ENCODE assay signal across 10 cellular contexts in genomic region chr2:221896505-221897151, GRCh38.
DNase-seq lines count a peak whose midpoint lies in the region; ATAC-seq, FAIRE-seq and TF ChIP-seq lines count a peak whose summit lies in the region.
"Had no signal": no experiment of that assay in that cellular context is flagged by ENCODE, and none has a peak within 500 bp of the region (broad histone marks: within the 10 kb centered on the region; RNA-seq: fewer than 3 reads in every experiment).

No MANE protein-coding gene starts in this region.

- H2BK20ac ChIP-seq in IMR-90 (ENCODE audit: low read depth, low read length), result no peak overlapping the region

- H3K9me3 ChIP-seq in IMR-90 (ENCODE audit: control insufficient read depth, insufficient read depth, low read length), result 0 out of 2 replicates have a peak, but pooled peaks cover 2% of the 10 kb centered on the region
- H3K9me3 ChIP-seq: pancreas had no signal

- CTCF ChIA-PET in IMR-90 (lab: Yijun Ruan, JAX), result no interaction called here

- no peak for TF ChIP-seq CTCF in IMR-90 (conservative IDR thresholded peaks at IDR 0.05; ENCODE audit: low read depth, low read length)
- TF ChIP-seq CTCF in astrocyte of the spinal cord (IDR thresholded peaks at IDR 0.05; ENCODE audit: low read depth, low read length), result no peak

- TF ChIP-seq POLR2A in IMR-90 (IDR thresholded peaks at IDR 0.05; ENCODE audit: low read depth, low read length) (no peak), GM12891 (IDR thresholded peaks at IDR 0.05; ENCODE audit: low read depth, low read length) (no peak)

- FAIRE-seq in GM12891 (lab: Jason Lieb, UNC), result no peak
- FAIRE-seq: pancreas had no signal

- H3K27me3 ChIP-seq in IMR-90 (ENCODE audit: control insufficient read depth, insufficient read depth, low read length), result no peaks in the 10 kb centered on the region
- H3K27me3 ChIP-seq: pancreas had no signal

- H3K4me3 ChIP-seq in IMR-90 (ENCODE audit: insufficient read depth, low read depth, low read length), result no peak overlapping the region
- H3K4me3 ChIP-seq in astrocyte of the spinal cord (ENCODE audit: low read depth, low read length), result no peak overlapping the region
- H3K4me3 ChIP-seq: pancreas had no signal

- DNase-seq in IMR-90, result peak; percentile 53
- DNase-seq in astrocyte of the spinal cord (ENCODE audit: low read depth, low spot score), result peak; percentile 85
- DNase-seq in islet precursor cell, result peak; percentile 58
- peak; percentile 72 for DNase-seq in stromal cell of bone marrow (ENCODE audit: low read depth)
- DNase-seq in GM12891 (ENCODE audit: insufficient read length, low spot score), result no peak
- no peak for DNase-seq in activated effector memory CD4-positive, alpha-beta T cell treated with anti-CD3 and anti-CD28 coated beads, Interleukin-2, amount 50 U/mL, for 16 hours
- DNase-seq: activated B cell treated with CpG ODN at 0.5 μM for 24 hours, pancreas had no signal

- ATAC-seq in IMR-90 (ENCODE audit: low read depth) (no peak), HG03439 (IDR thresholded peaks at IDR 0.05; ENCODE audit: unreplicated experiment) (no peak), GM18907 (IDR thresholded peaks at IDR 0.05; ENCODE audit: unreplicated experiment) (no peak)

- 50% methylated on average over 2 of the region's 10 CpGs; no CpG with 5 or more reads in 1 of the 2 experiments for WGBS in IMR-90 (ENCODE audit: extremely low coverage in 2 of 2, insufficient read length in 1 of 2), 2 experiments

- H3K14ac ChIP-seq in IMR-90 (replicated peaks; ENCODE audit: low read depth, low read length), result no peak overlapping the region

- H4K5ac ChIP-seq in IMR-90 (ENCODE audit: low read depth, low read length), result no peak overlapping the region

- no peak overlapping the region for H2BK15ac ChIP-seq in IMR-90 (ENCODE audit: low read depth, low read length)

- H3K36me3 ChIP-seq in IMR-90 (ENCODE audit: control insufficient read depth, insufficient read depth, low read length), result no peaks in the 10 kb centered on the region
- H3K36me3 ChIP-seq: pancreas had no signal

- in situ Hi-C loops in IMR-90 (cut with MboI; ENCODE audit: low sequenced_read_pairs) (no loop called here), astrocyte of the spinal cord (cut with HindIII; ENCODE audit: low sequenced_read_pairs) (no loop called here)

- no peak overlapping the region for H4K91ac ChIP-seq in IMR-90 (ENCODE audit: insufficient read depth, low read depth, low read length)

- no peaks in the 10 kb centered on the region for H3K9me1 ChIP-seq in IMR-90 (ENCODE audit: insufficient read depth, low read length)

- no peak overlapping the region for H4K8ac ChIP-seq in IMR-90 (ENCODE audit: low read depth in 2 of 2, low read length in 2 of 2)

- no peaks in the 10 kb centered on the region for H4K20me1 ChIP-seq in IMR-90 (ENCODE audit: insufficient read depth, low read length)

- no peak overlapping the region for H3K27ac ChIP-seq in IMR-90 (ENCODE audit: insufficient read depth, low read length)
- H3K27ac ChIP-seq: pancreas had no signal

- no peak overlapping the region for H3K4ac ChIP-seq in IMR-90 (ENCODE audit: low read depth, low read length)

- H2AK9ac ChIP-seq in IMR-90 (replicated peaks; ENCODE audit: low read depth, low read length, poor library complexity), result no peak overlapping the region

- H3K23ac ChIP-seq in IMR-90 (ENCODE audit: low read depth, low read length), result no peak overlapping the region

- no peak overlapping the region for H3K56ac ChIP-seq in IMR-90 (ENCODE audit: extremely low read depth, insufficient read depth, low read length)

- intact Hi-C loops in IMR-90 (cut with micrococcal nuclease), result no loop called here

- no peak overlapping the region for H3K4me2 ChIP-seq in IMR-90 (ENCODE audit: low read depth, low read length)

- POLR2A ChIA-PET in IMR-90 (lab: Charles Lee; ENCODE audit: unreplicated experiment), result interaction anchor here (0.6 kb wide), 1 partner anchor 84 kb away, joined by 3 read pairs; no protein-coding TSS in a partner anchor

- H3K18ac ChIP-seq in IMR-90 (ENCODE audit: low read depth, low read length), result no peak overlapping the region

- H3K4me1 ChIP-seq in IMR-90 (ENCODE audit: control insufficient read depth, insufficient read depth, low read length), result no peaks in the 10 kb centered on the region; the same call in 1 of the 2 replicates
- H3K4me1 ChIP-seq: pancreas had no signal

- no peak overlapping the region for H2AFZ ChIP-seq in IMR-90 (replicated peaks; ENCODE audit: low read length, poor library complexity)

- TF ChIP-seq RAD21 in IMR-90 (IDR thresholded peaks at IDR 0.05; ENCODE audit: low read length), result no peak

- H2AK5ac ChIP-seq in IMR-90 (ENCODE audit: low read depth, low read length), result no peak overlapping the region

- no peak overlapping the region for H3K9ac ChIP-seq in IMR-90 (ENCODE audit: low read depth, low read length)

- H3K79me1 ChIP-seq in IMR-90 (ENCODE audit: low read depth in 1 of 2, low read length in 2 of 2), result no peaks in the 10 kb centered on the region

- H2BK5ac ChIP-seq in IMR-90 (ENCODE audit: low read depth, low read length, poor library complexity, severe bottlenecking), result no peak overlapping the region

- dilution Hi-C loops in IMR-90 (cut with HindIII; ENCODE audit: low sequenced_read_pairs, unreplicated experiment), result no loop called here

- BruUV-seq in IMR-90 (replicated peaks; lab: Mats Ljungman, UMichigan), result no TSS peak

- no peak overlapping the region for H2BK120ac ChIP-seq in IMR-90 (ENCODE audit: low read depth, low read length)

TF ChIP-seq in IMR-90, 13 proteins besides CTCF, POLR2A, EP300 and RAD21:
- no peak for TF ChIP-seq NFE2L2 (IDR thresholded peaks at IDR 0.05; ENCODE audit: low read depth, low read length)
- TF ChIP-seq FOS (IDR thresholded peaks at IDR 0.05; ENCODE audit: low read depth, low read length), result no peak
- TF ChIP-seq ELK1 (IDR thresholded peaks at IDR 0.05; ENCODE audit: borderline replicate concordance, low read depth, low read length), result no peak
- TF ChIP-seq MXI1 (IDR thresholded peaks at IDR 0.05; ENCODE audit: borderline replicate concordance, low read depth, low read length), result no peak
- no peak for TF ChIP-seq SMC3 (IDR thresholded peaks at IDR 0.05; ENCODE audit: low read depth, low read length)
- no peak for TF ChIP-seq MAFK (IDR thresholded peaks at IDR 0.05; ENCODE audit: low read depth, low read length)
- TF ChIP-seq MAZ (IDR thresholded peaks at IDR 0.05; ENCODE audit: borderline replicate concordance, low read depth, low read length), result no peak
- TF ChIP-seq USF2 (IDR thresholded peaks at IDR 0.05; ENCODE audit: low read depth, low read length), result no peak
- TF ChIP-seq CHD1 (IDR thresholded peaks at IDR 0.05; ENCODE audit: low read depth, low read length), result no peak
- no peak for TF ChIP-seq CEBPB (IDR thresholded peaks at IDR 0.05; ENCODE audit: low read depth, low read length)
TF ChIP-seq in IMR-90: peak in this region for 0.

TF ChIP-seq in GM12891, 5 proteins besides CTCF, POLR2A, EP300 and RAD21:
- no peak for TF ChIP-seq SPI1 (IDR thresholded peaks at IDR 0.05; ENCODE audit: low read depth, low read length)
- no peak for TF ChIP-seq POLR2AphosphoS5 (IDR thresholded peaks at IDR 0.05; ENCODE audit: low read depth, low read length)
- no peak for TF ChIP-seq POU2F2 (IDR thresholded peaks at IDR 0.05; ENCODE audit: low read depth, low read length)
- TF ChIP-seq TAF1 (IDR thresholded peaks at IDR 0.05; ENCODE audit: low read depth, low read length), result no peak
- no peak for TF ChIP-seq PAX5 (IDR thresholded peaks at IDR 0.05; ENCODE audit: insufficient read depth, low read length, severe bottlenecking)
TF ChIP-seq in GM12891: peak in this region for 0.

Comparison
In these comparisons a context has a peak if more than half of its experiments do, and no peak if none do; other contexts are left out.
1. DNase-seq: peak in IMR-90 (single experiment), astrocyte of the spinal cord (single experiment), islet precursor cell (single experiment) and stromal cell of bone marrow (single experiment); none in GM12891 (single experiment) and activated effector memory CD4-positive, alpha-beta T cell treated with anti-CD3 and anti-CD28 coated beads, Interleukin-2, amount 50 U/mL, for 16 hours (single experiment).